In genomic region chr10:113520606-113521481, GRCh38 we compare ENCODE assay signal across 9 cellular contexts. TPM values are rescaled to one million over a fixed set of nuclear protein-coding genes. Genes with fewer than 3 reads are reported as not detected.
A peak's percentile ranks its signal among the peaks of the same experiment; 100 is the strongest.
DNase-seq lines count a peak whose midpoint lies in the region; ATAC-seq and TF ChIP-seq lines count a peak whose summit lies in the region.
"Had no signal": no experiment of that assay in that cellular context is flagged by ENCODE, and none has a peak within 500 bp of the region (broad histone marks: within the 10 kb centered on the region; RNA-seq: fewer than 3 reads in every experiment).

No MANE protein-coding gene starts in this region.

- no peak overlapping the region for H3K4me3 ChIP-seq in AG04449 (ENCODE audit: low read depth, low read length)

- H3K4me3 Mint-ChIP-seq in activated CD8-positive, alpha-beta T cell treated with anti-CD3 and anti-CD28 coated beads, Interleukin-2, amount 10 ng/mL, durations not matched to agents 7 days and 5 days = no peak overlapping the region
- H3K4me3 Mint-ChIP-seq: naive thymus-derived CD8-positive, alpha-beta T cell had no signal

- POLR2A ChIA-PET in AG04449 (lab: Yijun Ruan, JAX) (no interaction called here), GM10248 (lab: Yijun Ruan, JAX) (no interaction called here)
- POLR2A ChIA-PET in activated CD8-positive, alpha-beta T cell treated with anti-CD3 and anti-CD28 coated beads, Interleukin-2, amount 10 ng/mL, durations not matched to agents 7 days and 5 days (lab: Charles Lee) = no interaction called here

- CTCF ChIA-PET in AG04449 (lab: Yijun Ruan, JAX) = interaction anchor here (0.6 to 9.1 kb wide), 25 partner anchors 8 to 1049 kb away, joined by 3 to 44 read pairs (median 4); no protein-coding TSS in a partner anchor
- CTCF ChIA-PET in GM10248 (lab: Yijun Ruan, JAX) = interaction anchor here (0.7 to 2.3 kb wide), 21 partner anchors 9 to 1045 kb away, joined by 3 to 14 read pairs (median 3); no protein-coding TSS in a partner anchor
- CTCF ChIA-PET in activated CD8-positive, alpha-beta T cell treated with anti-CD3 and anti-CD28 coated beads, Interleukin-2, amount 10 ng/mL, durations not matched to agents 7 days and 5 days (lab: Charles Lee) = interaction anchor here (0.9 to 2.0 kb wide), 4 partner anchors 16 to 178 kb away, joined by 3 to 12 read pairs (median 3); no protein-coding TSS in a partner anchor

- H3K4me1 Mint-ChIP-seq in activated CD8-positive, alpha-beta T cell treated with anti-CD3 and anti-CD28 coated beads, Interleukin-2, amount 10 ng/mL, durations not matched to agents 7 days and 5 days (ENCODE audit: low read depth) = no peaks in the 10 kb centered on the region
- H3K4me1 Mint-ChIP-seq: naive thymus-derived CD8-positive, alpha-beta T cell had no signal

- no peak overlapping the region for H3K27ac Mint-ChIP-seq in activated CD8-positive, alpha-beta T cell treated with anti-CD3 and anti-CD28 coated beads, Interleukin-2, amount 10 ng/mL, durations not matched to agents 7 days and 5 days
- H3K27ac Mint-ChIP-seq: naive thymus-derived CD8-positive, alpha-beta T cell had no signal

- peak; percentile 52 for ATAC-seq in HG02970 (IDR thresholded peaks at IDR 0.05; ENCODE audit: low FRiP score, unreplicated experiment)
- no peak for ATAC-seq in activated CD8-positive, alpha-beta T cell treated with anti-CD3 and anti-CD28 coated beads, Interleukin-2, amount 10 ng/mL, durations not matched to agents 7 days and 5 days
- no peak for ATAC-seq in GM19324 (IDR thresholded peaks at IDR 0.05; ENCODE audit: low FRiP score, unreplicated experiment)
- ATAC-seq: naive thymus-derived CD8-positive, alpha-beta T cell had no signal

- no peaks in the 10 kb centered on the region for H3K36me3 Mint-ChIP-seq in activated CD8-positive, alpha-beta T cell treated with anti-CD3 and anti-CD28 coated beads, Interleukin-2, amount 10 ng/mL, durations not matched to agents 7 days and 5 days (ENCODE audit: low read depth)
- H3K36me3 Mint-ChIP-seq: naive thymus-derived CD8-positive, alpha-beta T cell had no signal

- DNase-seq in AG04449 (ENCODE audit: low read depth, low spot score) (peak; percentile 31), GM10248 (ENCODE audit: extremely low spot score) (peak; percentile 66), NCI-H2196 treated with DMSO at 0.1 percent for 48 hours (lab: John Stamatoyannopoulos, UW; ENCODE audit: unreplicated experiment) (peak; percentile 55), glomerular visceral epithelial cell (ENCODE audit: extremely low spot score) (peak; percentile 59), pons (ENCODE audit: low spot score) (peak; percentile 65)
- DNase-seq in activated CD8-positive, alpha-beta T cell treated with anti-CD3 and anti-CD28 coated beads, Interleukin-2, amount 10 ng/mL, durations not matched to agents 7 days and 5 days = peak; percentile 46

- H3K27me3 Mint-ChIP-seq in activated CD8-positive, alpha-beta T cell treated with anti-CD3 and anti-CD28 coated beads, Interleukin-2, amount 10 ng/mL, durations not matched to agents 7 days and 5 days (ENCODE audit: low read depth) = no peaks in the 10 kb centered on the region

- H3K9me3 Mint-ChIP-seq in activated CD8-positive, alpha-beta T cell treated with anti-CD3 and anti-CD28 coated beads, Interleukin-2, amount 10 ng/mL, durations not matched to agents 7 days and 5 days (ENCODE audit: insufficient read depth) = no peaks in the 10 kb centered on the region
- H3K9me3 Mint-ChIP-seq: naive thymus-derived CD8-positive, alpha-beta T cell had no signal

- TF ChIP-seq CTCF in AG04449 (IDR thresholded peaks at IDR 0.05; ENCODE audit: insufficient read depth, low read length, missing control alignments) = peak; percentile 93
- peak; percentile 92 for TF ChIP-seq CTCF in GM10248 (IDR thresholded peaks at IDR 0.05; ENCODE audit: control extremely low read depth, extremely low read depth, low read depth, missing control alignments)

RNA-seq across cellular contexts. Expression of gene HABP2, which starts 32.0 kb away (rescaled TPM):
- total RNA-seq in activated CD8-positive, alpha-beta T cell treated with anti-CD3 and anti-CD28 coated beads, Interleukin-2, amount 10 ng/mL, durations not matched to agents 7 days and 5 days = not detected
- total RNA-seq: naive thymus-derived CD8-positive, alpha-beta T cell had no signal
